In the genomic region with DNA sequence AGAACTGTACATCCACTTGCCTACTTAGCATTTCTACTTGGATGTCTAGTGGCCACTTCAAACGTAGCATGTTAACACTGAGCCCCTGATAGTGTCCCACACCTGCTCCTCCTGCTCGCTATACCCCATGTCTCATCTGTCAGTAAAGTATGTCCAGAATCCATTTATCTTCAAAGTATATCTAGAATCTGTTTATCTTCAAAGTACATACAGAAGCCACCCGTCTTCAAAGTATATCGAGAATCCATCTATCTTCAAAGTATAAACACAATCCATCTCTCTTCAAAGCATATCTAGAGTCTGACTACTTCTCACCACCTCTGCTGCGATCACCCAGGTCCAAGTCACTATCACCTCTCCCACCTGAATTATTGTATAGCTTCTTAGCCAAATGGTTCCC, we compare ENCODE assay signal across 16 cellular contexts. TPM values are rescaled to one million over a fixed set of nuclear protein-coding genes. Genes with fewer than 3 reads are reported as not detected.
DNase-seq lines count a peak whose midpoint lies in the region; ATAC-seq, FAIRE-seq and TF ChIP-seq lines count a peak whose summit lies in the region.
"Had no signal": no experiment of that assay in that cellular context is flagged by ENCODE, and none has a peak within 500 bp of the region (broad histone marks: within the 10 kb centered on the region; RNA-seq: fewer than 3 reads in every experiment).

No MANE protein-coding gene starts in this region.

- DNase-seq in DMS79 treated with DMSO at 0.1 percent for 48 hours (lab: John Stamatoyannopoulos, UW) = peak; percentile 19
- no peak for DNase-seq in DMS79 (lab: John Stamatoyannopoulos, UW)
- no peak for DNase-seq in GM12891 (ENCODE audit: insufficient read length, low spot score)
- no peak for DNase-seq in SIG-M5 (lab: John Stamatoyannopoulos, UW)
- DNase-seq in NCI-H2171 treated with DMSO at 0.1 percent for 48 hours (lab: John Stamatoyannopoulos, UW) = no peak
- DNase-seq: 8988T; CD8-positive, alpha-beta T cell; DMS 273 treated with DMSO at 0.1 percent for 48 hours; DMS53; GDM1; HCEC 1CT had no signal

- H3K36me3 Mint-ChIP-seq in stimulated activated memory B cell treated with anti-CD40 and anti-IgM and Interleukin-4, amounts not matched to agents 10 μg/mL and 1 μg/mL and 100 μg/mL, for 72 hours = peaks cover 5% of the 10 kb centered on the region
- H3K36me3 Mint-ChIP-seq: CD8-positive, alpha-beta T cell had no signal

- peaks cover 53% of the 10 kb centered on the region for H3K4me1 Mint-ChIP-seq in stimulated activated memory B cell treated with anti-CD40 and anti-IgM and Interleukin-4, amounts not matched to agents 10 μg/mL and 1 μg/mL and 100 μg/mL, for 72 hours
- H3K4me1 Mint-ChIP-seq: GM23338 had no signal

- no peak for ATAC-seq in stimulated activated memory B cell treated with anti-CD40 and anti-IgM and Interleukin-4, amounts not matched to agents 10 μg/mL and 1 μg/mL and 100 μg/mL, for 72 hours
- ATAC-seq: CD8-positive, alpha-beta T cell; GM23338 had no signal

- peak overlapping the region; percentile 40 for H3K27ac Mint-ChIP-seq in stimulated activated memory B cell treated with anti-CD40 and anti-IgM and Interleukin-4, amounts not matched to agents 10 μg/mL and 1 μg/mL and 100 μg/mL, for 72 hours
- H3K27ac Mint-ChIP-seq: CD8-positive, alpha-beta T cell; GM23338 had no signal

- H3K4me3 Mint-ChIP-seq in stimulated activated memory B cell treated with anti-CD40 and anti-IgM and Interleukin-4, amounts not matched to agents 10 μg/mL and 1 μg/mL and 100 μg/mL, for 72 hours = no peak overlapping the region
- H3K4me3 Mint-ChIP-seq: CD8-positive, alpha-beta T cell; GM23338 had no signal

- no peak for TF ChIP-seq CTCF in VCaP (conservative IDR thresholded peaks at IDR 0.05)

- H3K27me3 Mint-ChIP-seq in stimulated activated memory B cell treated with anti-CD40 and anti-IgM and Interleukin-4, amounts not matched to agents 10 μg/mL and 1 μg/mL and 100 μg/mL, for 72 hours = no peaks in the 10 kb centered on the region

- H3K27ac ChIP-seq in VCaP = peak overlapping the region; percentile 60; the same call in 1 of the 2 replicates
- H3K27ac ChIP-seq: BLaER1 had no signal

- peak; percentile 28 for FAIRE-seq in GM12891 (lab: Jason Lieb, UNC)
- FAIRE-seq: H54 had no signal

- no peak for TF ChIP-seq POLR2A in GM12891 (IDR thresholded peaks at IDR 0.05; ENCODE audit: low read depth, low read length)

- H3K9me3 Mint-ChIP-seq in stimulated activated memory B cell treated with anti-CD40 and anti-IgM and Interleukin-4, amounts not matched to agents 10 μg/mL and 1 μg/mL and 100 μg/mL, for 72 hours = peaks cover 6% of the 10 kb centered on the region
- H3K9me3 Mint-ChIP-seq: CD8-positive, alpha-beta T cell; GM23338 had no signal

TF ChIP-seq in GM12891, 5 proteins besides CTCF, POLR2A, EP300 and RAD21:
- TF ChIP-seq POU2F2 (IDR thresholded peaks at IDR 0.05; ENCODE audit: low read depth, low read length) (no peak), TAF1 (IDR thresholded peaks at IDR 0.05; ENCODE audit: low read depth, low read length) (no peak), PAX5 (IDR thresholded peaks at IDR 0.05; ENCODE audit: insufficient read depth, low read length, severe bottlenecking) (no peak), SPI1 (IDR thresholded peaks at IDR 0.05; ENCODE audit: low read depth, low read length) (no peak), POLR2AphosphoS5 (IDR thresholded peaks at IDR 0.05; ENCODE audit: low read depth, low read length) (no peak)

RNA-seq across cellular contexts. Expression of a gene that starts 43.8 kb away (rescaled TPM):
- polyA plus RNA-seq in GM12891 (2012; ENCODE audit: low read depth, missing spikeins) = 12.2 TPM
